ENCODE assay signal across 17 cellular contexts in genomic region chr5:62257018-62257367, GRCh38. TPM values are rescaled to one million over a fixed set of nuclear protein-coding genes. Genes with fewer than 3 reads are reported as not detected.
DNase-seq lines count a peak whose midpoint lies in the region; ATAC-seq and TF ChIP-seq lines count a peak whose summit lies in the region.
"Had no signal": no experiment of that assay in that cellular context is flagged by ENCODE, and none has a peak within 500 bp of the region (broad histone marks: within the 10 kb centered on the region; RNA-seq: fewer than 3 reads in every experiment).

No MANE protein-coding gene starts in this region.

- H3K36me3 ChIP-seq in CD8-positive, alpha-beta T cell (ENCODE audit: insufficient read depth, low read length) = no peaks in the 10 kb centered on the region
- H3K36me3 ChIP-seq: ascending aorta, pancreas, tibial artery had no signal

- no peaks in the 10 kb centered on the region for H3K27me3 Mint-ChIP-seq in T-helper 1 cell treated with Interleukin-12 subunit alpha and Interleukin-12 subunit beta and Interleukin-4 antibody, amounts not matched to agents 30 μg/mL and 1 μg/mL, for 36 hours (ENCODE audit: low read depth)
- no peaks in the 10 kb centered on the region for H3K27me3 Mint-ChIP-seq in CD8-positive, alpha-beta T cell (ENCODE audit: low read depth)
- H3K27me3 Mint-ChIP-seq in activated CD4-positive, alpha-beta memory T cell treated with anti-CD3 and anti-CD28 coated beads for 36 hours = no peaks in the 10 kb centered on the region
- peaks cover 0 to 3% (median 2%) of the 10 kb centered on the region in 3 donors for H3K27me3 Mint-ChIP-seq in immature natural killer cell (ENCODE audit: low read depth in 3 of 3)

- DNase-seq in T-helper 1 cell = no peak
- DNase-seq in CD8-positive, alpha-beta T cell = no peak
- no peak for DNase-seq in activated CD4-positive, alpha-beta memory T cell treated with anti-CD3 and anti-CD28 coated beads for 36 hours
- DNase-seq in immature natural killer cell = no peak
- DNase-seq in Ammon's horn (ENCODE audit: low spot score) = no peak
- DNase-seq in islet precursor cell = no peak
- DNase-seq in KBM-7 = no peak
- DNase-seq: foreskin fibroblast, NCI-H1436 treated with DMSO at 0.1 percent for 48 hours, NCI-H446, Right ventricle myocardium superior, tibial artery had no signal

- H3K9me3 Mint-ChIP-seq in T-helper 1 cell treated with Interleukin-12 subunit alpha and Interleukin-12 subunit beta and Interleukin-4 antibody, amounts not matched to agents 30 μg/mL and 1 μg/mL, for 36 hours = peaks cover 13% of the 10 kb centered on the region
- peaks cover 5% of the 10 kb centered on the region for H3K9me3 Mint-ChIP-seq in CD8-positive, alpha-beta T cell
- peaks cover 10% of the 10 kb centered on the region for H3K9me3 Mint-ChIP-seq in activated CD4-positive, alpha-beta memory T cell treated with anti-CD3 and anti-CD28 coated beads for 36 hours
- H3K9me3 Mint-ChIP-seq in immature natural killer cell = no peaks in the 10 kb centered on the region

- H3K4me3 ChIP-seq in CD8-positive, alpha-beta T cell (ENCODE audit: low read depth, low read length) = no peak overlapping the region
- H3K4me3 ChIP-seq: ascending aorta, pancreas, tibial artery had no signal

- no peaks in the 10 kb centered on the region for H3K9me3 ChIP-seq in CD8-positive, alpha-beta T cell (ENCODE audit: low read length)
- H3K9me3 ChIP-seq: ascending aorta, pancreas, tibial artery had no signal

- H3K27ac ChIP-seq in CD8-positive, alpha-beta T cell (ENCODE audit: low read depth, low read length) = peak overlapping the region; percentile 60
- H3K27ac ChIP-seq: 22Rv1, ascending aorta, tibial artery had no signal

- TF ChIP-seq CTCF in CD8-positive, alpha-beta T cell (IDR thresholded peaks at IDR 0.05) = no peak

- no peaks in the 10 kb centered on the region for H3K27me3 ChIP-seq in CD8-positive, alpha-beta T cell (ENCODE audit: insufficient read depth, low read length)
- H3K27me3 ChIP-seq: ascending aorta, pancreas, tibial artery had no signal

- H3K4me1 ChIP-seq in CD8-positive, alpha-beta T cell (ENCODE audit: insufficient read depth, low read length) = peaks cover 62% of the 10 kb centered on the region
- H3K4me1 ChIP-seq: ascending aorta had no signal

- H3K4me3 Mint-ChIP-seq in T-helper 1 cell treated with Interleukin-12 subunit alpha and Interleukin-12 subunit beta and Interleukin-4 antibody, amounts not matched to agents 30 μg/mL and 1 μg/mL, for 36 hours = no peak overlapping the region
- H3K4me3 Mint-ChIP-seq in CD8-positive, alpha-beta T cell = peak overlapping the region; percentile 66
- H3K4me3 Mint-ChIP-seq in activated CD4-positive, alpha-beta memory T cell treated with anti-CD3 and anti-CD28 coated beads for 36 hours = peak overlapping the region; percentile 17
- H3K4me3 Mint-ChIP-seq in immature natural killer cell = peak overlapping the region; percentile 7 to 70 (median 59)

- H3K36me3 Mint-ChIP-seq in T-helper 1 cell treated with Interleukin-12 subunit alpha and Interleukin-12 subunit beta and Interleukin-4 antibody, amounts not matched to agents 30 μg/mL and 1 μg/mL, for 36 hours (ENCODE audit: low read depth) = peaks cover 4% of the 10 kb centered on the region
- no peaks in the 10 kb centered on the region for H3K36me3 Mint-ChIP-seq in CD8-positive, alpha-beta T cell
- H3K36me3 Mint-ChIP-seq in activated CD4-positive, alpha-beta memory T cell treated with anti-CD3 and anti-CD28 coated beads for 36 hours = peaks cover 4% of the 10 kb centered on the region
- peaks cover 0 to 3% (median 0%) of the 10 kb centered on the region in 3 donors for H3K36me3 Mint-ChIP-seq in immature natural killer cell

- POLR2A ChIA-PET in CD8-positive, alpha-beta T cell (lab: Charles Lee) = interaction anchor here (0.6 to 1.8 kb wide), 3 partner anchors 11 to 49 kb away, joined by 3 to 6 read pairs (median 3); partner anchors contain the start of gene KIF2A
- POLR2A ChIA-PET in activated CD4-positive, alpha-beta memory T cell treated with anti-CD3 and anti-CD28 coated beads for 36 hours (lab: Charles Lee) = interaction anchor here (1.0 kb wide), 1 partner anchor 147 kb away, joined by 3 read pairs; the partner anchor contains the start of gene DIMT1

- ATAC-seq in CD8-positive, alpha-beta T cell = no peak
- ATAC-seq: left lobe of liver had no signal

- intact Hi-C loops in CD8-positive, alpha-beta T cell (cut with DNase I, micrococcal nuclease) = loop anchor here in 1 of 2 experiments (5.0 kb wide), 1 partner anchor 50 kb away; the partner anchor contains the start of gene KIF2A
- intact Hi-C loops in activated CD4-positive, alpha-beta memory T cell treated with anti-CD3 and anti-CD28 coated beads for 36 hours (cut with micrococcal nuclease) = loop anchor here (2.0 kb wide), 1 partner anchor 50 kb away; the partner anchor contains the start of gene KIF2A

- in situ Hi-C loops in KBM-7 (cut with MboI; ENCODE audit: low pct_unique_long_range_greater_than_20kb, low sequenced_read_pairs) = no loop called here

- H3K4me1 Mint-ChIP-seq in T-helper 1 cell treated with Interleukin-12 subunit alpha and Interleukin-12 subunit beta and Interleukin-4 antibody, amounts not matched to agents 30 μg/mL and 1 μg/mL, for 36 hours (ENCODE audit: low read depth) = peaks cover 46% of the 10 kb centered on the region
- peaks cover 83% of the 10 kb centered on the region for H3K4me1 Mint-ChIP-seq in CD8-positive, alpha-beta T cell (ENCODE audit: low read depth)
- H3K4me1 Mint-ChIP-seq in activated CD4-positive, alpha-beta memory T cell treated with anti-CD3 and anti-CD28 coated beads for 36 hours (ENCODE audit: low read depth) = peaks cover 57% of the 10 kb centered on the region
- H3K4me1 Mint-ChIP-seq in immature natural killer cell = peaks cover 14 to 19% of the 10 kb centered on the region in 2 donors

- peak overlapping the region; percentile 62 for H3K27ac Mint-ChIP-seq in T-helper 1 cell treated with Interleukin-12 subunit alpha and Interleukin-12 subunit beta and Interleukin-4 antibody, amounts not matched to agents 30 μg/mL and 1 μg/mL, for 36 hours
- peak overlapping the region; percentile 98 for H3K27ac Mint-ChIP-seq in CD8-positive, alpha-beta T cell
- H3K27ac Mint-ChIP-seq in activated CD4-positive, alpha-beta memory T cell treated with anti-CD3 and anti-CD28 coated beads for 36 hours = peak overlapping the region; percentile 74
- H3K27ac Mint-ChIP-seq in immature natural killer cell = peak overlapping the region in 3 of 6 donors; percentile 19 to 87 (median 86)

- CTCF ChIA-PET in CD8-positive, alpha-beta T cell (lab: Charles Lee) = interaction anchor here (1.1 to 1.2 kb wide), 2 partner anchors 35 to 41 kb away, joined by 3 to 5 read pairs; no protein-coding TSS in a partner anchor
- CTCF ChIA-PET in activated CD4-positive, alpha-beta memory T cell treated with anti-CD3 and anti-CD28 coated beads for 36 hours (lab: Charles Lee) = no interaction called here

RNA-seq across cellular contexts. Expression of gene KIF2A, which starts 49.0 kb away (rescaled TPM):
- 10 to 100 TPM; 93.1 to 98.3 TPM for total RNA-seq in CD8-positive, alpha-beta T cell
- total RNA-seq in activated CD4-positive, alpha-beta memory T cell treated with anti-CD3 and anti-CD28 coated beads for 36 hours = 100 to 1,000 TPM; 209 TPM
- polyA plus RNA-seq in immature natural killer cell = 100 to 1,000 TPM in 2 of 3 donors, 10 to 100 TPM in 1; 72.0 to 135 (median 103) TPM
